In genomic region chr10:69816963-69817605, GRCh38 we compare ENCODE assay signal across 18 cellular contexts. TPM values are rescaled to one million over a fixed set of nuclear protein-coding genes. Genes with fewer than 3 reads are reported as not detected.
DNase-seq lines count a peak whose midpoint lies in the region; ATAC-seq and TF ChIP-seq lines count a peak whose summit lies in the region.
"Had no signal": no experiment of that assay in that cellular context is flagged by ENCODE, and none has a peak within 500 bp of the region (broad histone marks: within the 10 kb centered on the region; RNA-seq: fewer than 3 reads in every experiment).

No MANE protein-coding gene starts in this region.

- H3K4me3 ChIP-seq in endodermal cell (ENCODE audit: low read length), result no peak overlapping the region
- H3K4me3 ChIP-seq: suprapubic skin had no signal

- no peaks in the 10 kb centered on the region for H3K4me1 ChIP-seq in endodermal cell (ENCODE audit: control insufficient read depth, insufficient read depth, low read length)
- H3K4me1 ChIP-seq: suprapubic skin had no signal

- peaks cover 21% of the 10 kb centered on the region for H3K4me1 Mint-ChIP-seq in activated CD8-positive, alpha-beta memory T cell treated with anti-CD3 and anti-CD28 coated beads, Interleukin-2, amount 10 ng/mL, durations not matched to agents 7 days and 5 days
- peaks cover 29% of the 10 kb centered on the region for H3K4me1 Mint-ChIP-seq in activated T-helper 2 cell treated with anti-CD3 and anti-CD28 coated beads, Interferon-gamma antibody, Interleukin-2, Interleukin-4, amounts not matched to agents 10 μg/mL and 5 μg/mL and 100 μg/mL, durations not matched to agents 14 hours and 24 hours and 36 hours (ENCODE audit: low read depth)
- H3K4me1 Mint-ChIP-seq in stimulated activated naive B cell treated with anti-CD40 and anti-IgM and Interleukin-4, amounts not matched to agents 10 μg/mL and 1 μg/mL and 100 μg/mL, for 72 hours, result peaks cover 21 to 27% of the 10 kb centered on the region in 2 donors
- H3K4me1 Mint-ChIP-seq in endodermal cell, result peaks cover 20% of the 10 kb centered on the region

- no peaks in the 10 kb centered on the region for H3K36me3 ChIP-seq in endodermal cell (ENCODE audit: control insufficient read depth, insufficient read depth, low read length)
- H3K36me3 ChIP-seq: suprapubic skin had no signal

- H3K27ac Mint-ChIP-seq in activated CD8-positive, alpha-beta memory T cell treated with anti-CD3 and anti-CD28 coated beads, Interleukin-2, amount 10 ng/mL, durations not matched to agents 7 days and 5 days, result no peak overlapping the region
- H3K27ac Mint-ChIP-seq in activated T-helper 2 cell treated with anti-CD3 and anti-CD28 coated beads, Interferon-gamma antibody, Interleukin-2, Interleukin-4, amounts not matched to agents 10 μg/mL and 5 μg/mL and 100 μg/mL, durations not matched to agents 14 hours and 24 hours and 36 hours, result no peak overlapping the region
- peak overlapping the region; percentile 10 for H3K27ac Mint-ChIP-seq in stimulated activated naive B cell treated with anti-CD40 and anti-IgM and Interleukin-4, amounts not matched to agents 10 μg/mL and 1 μg/mL and 100 μg/mL, for 72 hours
- no peak overlapping the region for H3K27ac Mint-ChIP-seq in endodermal cell
- H3K27ac Mint-ChIP-seq: activated naive CD4-positive, alpha-beta T cell treated with anti-CD3 and anti-CD28 coated beads, Interleukin-2, amount 50 U/mL, for 72 hours; IgD-negative memory B cell had no signal

- H3K27me3 ChIP-seq in endodermal cell (ENCODE audit: control insufficient read depth, insufficient read depth, low read length, poor library complexity, severe bottlenecking), result no peaks in the 10 kb centered on the region
- H3K27me3 ChIP-seq: suprapubic skin had no signal

- H3K9ac ChIP-seq in endodermal cell (ENCODE audit: extremely low read depth, low read length, poor library complexity, severe bottlenecking), result no peak overlapping the region

- peaks cover 4% of the 10 kb centered on the region for H3K36me3 Mint-ChIP-seq in activated CD8-positive, alpha-beta memory T cell treated with anti-CD3 and anti-CD28 coated beads, Interleukin-2, amount 10 ng/mL, durations not matched to agents 7 days and 5 days
- H3K36me3 Mint-ChIP-seq in activated T-helper 2 cell treated with anti-CD3 and anti-CD28 coated beads, Interferon-gamma antibody, Interleukin-2, Interleukin-4, amounts not matched to agents 10 μg/mL and 5 μg/mL and 100 μg/mL, durations not matched to agents 14 hours and 24 hours and 36 hours (ENCODE audit: low read depth), result no peaks in the 10 kb centered on the region
- H3K36me3 Mint-ChIP-seq in stimulated activated naive B cell treated with anti-CD40 and anti-IgM and Interleukin-4, amounts not matched to agents 10 μg/mL and 1 μg/mL and 100 μg/mL, for 72 hours, result peaks cover 2 to 5% of the 10 kb centered on the region in 2 donors
- H3K36me3 Mint-ChIP-seq in endodermal cell (ENCODE audit: low read depth), result peaks cover 5% of the 10 kb centered on the region
- H3K36me3 Mint-ChIP-seq: brain had no signal

- no peak overlapping the region for H3K4me3 Mint-ChIP-seq in activated CD8-positive, alpha-beta memory T cell treated with anti-CD3 and anti-CD28 coated beads, Interleukin-2, amount 10 ng/mL, durations not matched to agents 7 days and 5 days
- peak overlapping the region; percentile 4 for H3K4me3 Mint-ChIP-seq in activated T-helper 2 cell treated with anti-CD3 and anti-CD28 coated beads, Interferon-gamma antibody, Interleukin-2, Interleukin-4, amounts not matched to agents 10 μg/mL and 5 μg/mL and 100 μg/mL, durations not matched to agents 14 hours and 24 hours and 36 hours (ENCODE audit: low read depth)
- no peak overlapping the region for H3K4me3 Mint-ChIP-seq in stimulated activated naive B cell treated with anti-CD40 and anti-IgM and Interleukin-4, amounts not matched to agents 10 μg/mL and 1 μg/mL and 100 μg/mL, for 72 hours
- H3K4me3 Mint-ChIP-seq in endodermal cell, result no peak overlapping the region
- H3K4me3 Mint-ChIP-seq: brain, IgD-negative memory B cell had no signal

- H3K9me3 ChIP-seq in endodermal cell (ENCODE audit: control insufficient read depth, low read length), result peaks cover 12% of the 10 kb centered on the region
- H3K9me3 ChIP-seq: suprapubic skin had no signal

- 81 to 92% methylated on average over 10 to 13 of the region's 13 CpGs for WGBS in endodermal cell (ENCODE audit: insufficient coverage in 1 of 2, insufficient read length in 1 of 2), 2 experiments

- H3K27ac ChIP-seq in endodermal cell (ENCODE audit: low read depth, low read length), result no peak overlapping the region
- H3K27ac ChIP-seq: suprapubic skin had no signal

- no peak for TF ChIP-seq CTCF in endodermal cell (conservative IDR thresholded peaks at IDR 0.05)

- DNase-seq in activated CD8-positive, alpha-beta memory T cell treated with anti-CD3 and anti-CD28 coated beads, Interleukin-2, amount 10 ng/mL, durations not matched to agents 7 days and 5 days, result no peak
- DNase-seq in activated CD8-positive, alpha-beta memory T cell treated with anti-CD3 and anti-CD28 coated beads for 24 hours, result no peak
- DNase-seq in NCI-H82 (lab: John Stamatoyannopoulos, UW) (peak; percentile 69), endodermal cell (no peak)
- no peak for DNase-seq in activated T-helper 2 cell treated with anti-CD3 and anti-CD28 coated beads, Interferon-gamma antibody, Interleukin-2, Interleukin-4, amounts not matched to agents 10 μg/mL and 5 μg/mL and 100 μg/mL, durations not matched to agents 14 hours and 24 hours and 36 hours (ENCODE audit: low spot score)
- no peak for DNase-seq in stimulated activated naive B cell treated with anti-CD40 and anti-IgM and Interleukin-4, amounts not matched to agents 10 μg/mL and 1 μg/mL and 100 μg/mL, for 72 hours
- DNase-seq: activated CD4-positive, alpha-beta T cell treated with anti-CD3 and anti-CD28 coated beads for 4 hours; cortex of kidney; erythroblast; NCI-H1105; stimulated activated CD4-positive, alpha-beta T cell treated with anti-CD3 and anti-CD28 coated beads, Interleukin-4, amount 100 ng/mL, for 24 hours had no signal

- peaks cover 2% of the 10 kb centered on the region for H3K9me3 Mint-ChIP-seq in activated CD8-positive, alpha-beta memory T cell treated with anti-CD3 and anti-CD28 coated beads, Interleukin-2, amount 10 ng/mL, durations not matched to agents 7 days and 5 days (ENCODE audit: low read depth)
- peaks cover 16% of the 10 kb centered on the region for H3K9me3 Mint-ChIP-seq in activated T-helper 2 cell treated with anti-CD3 and anti-CD28 coated beads, Interferon-gamma antibody, Interleukin-2, Interleukin-4, amounts not matched to agents 10 μg/mL and 5 μg/mL and 100 μg/mL, durations not matched to agents 14 hours and 24 hours and 36 hours
- peaks cover 7 to 14% of the 10 kb centered on the region in 2 donors for H3K9me3 Mint-ChIP-seq in stimulated activated naive B cell treated with anti-CD40 and anti-IgM and Interleukin-4, amounts not matched to agents 10 μg/mL and 1 μg/mL and 100 μg/mL, for 72 hours
- H3K9me3 Mint-ChIP-seq in endodermal cell, result peaks cover 15% of the 10 kb centered on the region

- intact Hi-C loops in activated T-helper 2 cell treated with anti-CD3 and anti-CD28 coated beads, Interferon-gamma antibody, Interleukin-2, Interleukin-4, amounts not matched to agents 10 μg/mL and 5 μg/mL and 100 μg/mL, durations not matched to agents 14 hours and 24 hours and 36 hours (cut with micrococcal nuclease), result no loop called here

- ATAC-seq in activated CD8-positive, alpha-beta memory T cell treated with anti-CD3 and anti-CD28 coated beads, Interleukin-2, amount 10 ng/mL, durations not matched to agents 7 days and 5 days, result peak; percentile 23
- ATAC-seq in stimulated activated naive B cell treated with anti-CD40 and anti-IgM and Interleukin-4, amounts not matched to agents 10 μg/mL and 1 μg/mL and 100 μg/mL, for 72 hours (replicated peaks), result peak in 1 of 2 donors; percentile 22
- ATAC-seq in GM21447 (IDR thresholded peaks at IDR 0.05; ENCODE audit: unreplicated experiment) (no peak), GM21526 (IDR thresholded peaks at IDR 0.05; ENCODE audit: low FRiP score, unreplicated experiment) (no peak)
- ATAC-seq: activated naive CD4-positive, alpha-beta T cell treated with anti-CD3 and anti-CD28 coated beads, Interleukin-2, amount 50 U/mL, for 72 hours; Right ventricle myocardium inferior had no signal

- CTCF ChIA-PET in activated CD8-positive, alpha-beta memory T cell treated with anti-CD3 and anti-CD28 coated beads, Interleukin-2, amount 10 ng/mL, durations not matched to agents 7 days and 5 days (lab: Charles Lee), result no interaction called here

- peaks cover 21% of the 10 kb centered on the region for H3K27me3 Mint-ChIP-seq in activated CD8-positive, alpha-beta memory T cell treated with anti-CD3 and anti-CD28 coated beads, Interleukin-2, amount 10 ng/mL, durations not matched to agents 7 days and 5 days
- H3K27me3 Mint-ChIP-seq in activated T-helper 2 cell treated with anti-CD3 and anti-CD28 coated beads, Interferon-gamma antibody, Interleukin-2, Interleukin-4, amounts not matched to agents 10 μg/mL and 5 μg/mL and 100 μg/mL, durations not matched to agents 14 hours and 24 hours and 36 hours (ENCODE audit: low read depth), result peaks cover 4% of the 10 kb centered on the region
- H3K27me3 Mint-ChIP-seq in stimulated activated naive B cell treated with anti-CD40 and anti-IgM and Interleukin-4, amounts not matched to agents 10 μg/mL and 1 μg/mL and 100 μg/mL, for 72 hours, result peaks cover 26 to 33% of the 10 kb centered on the region in 2 donors
- H3K27me3 Mint-ChIP-seq in endodermal cell (ENCODE audit: insufficient read depth), result no peaks in the 10 kb centered on the region

RNA-seq across cellular contexts. Expression of gene COL13A1, which starts 15.4 kb away (rescaled TPM):
- not detected for total RNA-seq in activated CD8-positive, alpha-beta memory T cell treated with anti-CD3 and anti-CD28 coated beads, Interleukin-2, amount 10 ng/mL, durations not matched to agents 7 days and 5 days
- not detected in 2 replicates for total RNA-seq in activated T-helper 2 cell treated with anti-CD3 and anti-CD28 coated beads, Interferon-gamma antibody, Interleukin-2, Interleukin-4, amounts not matched to agents 10 μg/mL and 5 μg/mL and 100 μg/mL, durations not matched to agents 14 hours and 24 hours and 36 hours
- 10 to 100 TPM; 15.9 to 20.7 TPM for total RNA-seq in endodermal cell
- polyA plus RNA-seq in endodermal cell (2013, experiment 1 of 2), result 5.3 TPM
- polyA plus RNA-seq in endodermal cell (2013, experiment 2 of 2), result 7.2 TPM
- total RNA-seq: activated naive CD4-positive, alpha-beta T cell treated with anti-CD3 and anti-CD28 coated beads, Interleukin-2, amount 50 U/mL, for 72 hours had no signal
- polyA plus RNA-seq: IgD-negative memory B cell had no signal

Comparison
In these comparisons a context has a peak if more than half of its experiments do, and no peak if none do; other contexts are left out.
1. RNA of gene COL13A1, which starts 15.4 kb away (total RNA-seq): 15.9 to 20.7 TPM in endodermal cell; not detected in activated CD8-positive, alpha-beta memory T cell treated with anti-CD3 and anti-CD28 coated beads, Interleukin-2, amount 10 ng/mL, durations not matched to agents 7 days and 5 days and not detected in activated T-helper 2 cell treated with anti-CD3 and anti-CD28 coated beads, Interferon-gamma antibody, Interleukin-2, Interleukin-4, amounts not matched to agents 10 μg/mL and 5 μg/mL and 100 μg/mL, durations not matched to agents 14 hours and 24 hours and 36 hours; every median in the first group is over 10 times any median in the second.